ENCODE assay signal across 1 cellular context in genomic region chr22:31749636-31750364, GRCh38.
TF ChIP-seq lines count a peak whose summit lies in the region.

Gene PRR14L (minus strand): TSS chr22:31750132. CDS start chr22:31738860, 11,272 bp downstream.

TF ChIP-seq in K562, 482 proteins besides CTCF, POLR2A, EP300 and RAD21 (continued from another document and continues in another):
- TF ChIP-seq ARID4B (CRISPR knock-in tag; IDR thresholded peaks at IDR 0.05) (peak; percentile 69; the same call in 1 of the 2 replicates), SMAD4 (CRISPR knock-in tag; conservative IDR thresholded peaks at IDR 0.05) (peak; percentile 69), PHF20 (IDR thresholded peaks at IDR 0.05; ENCODE audit: partially characterized antibody) (peak; percentile 81), ZNF644 (tag; IDR thresholded peaks at IDR 0.05; ENCODE audit: low read depth) (no peak), MTA3 (IDR thresholded peaks at IDR 0.05; ENCODE audit: borderline replicate concordance) (peak; percentile 75; the same call in 1 of the 2 replicates), ZNF764 (CRISPR knock-in tag; IDR thresholded peaks at IDR 0.05; ENCODE audit: low read depth) (no peak), HBP1 (CRISPR knock-in tag; IDR thresholded peaks at IDR 0.05) (no peak), TAF9B (IDR thresholded peaks at IDR 0.05; ENCODE audit: partially characterized antibody) (peak; percentile 74), HMGN3 (IDR thresholded peaks at IDR 0.05; ENCODE audit: borderline replicate concordance, extremely low read depth, insufficient read length, low read depth, low read length) (peak; percentile 47), RBFOX2 (IDR thresholded peaks at IDR 0.05; ENCODE audit: low read depth, low read length) (peak; percentile 98), ZFP36 (IDR thresholded peaks at IDR 0.05; ENCODE audit: low read depth, low read length, partially characterized antibody) (no peak), SRF (CRISPR knock-in tag; IDR thresholded peaks at IDR 0.05) (no peak), NR3C1 (CRISPR knock-in tag; IDR thresholded peaks at IDR 0.05) (no peak), COPS2 (conservative IDR thresholded peaks at IDR 0.05) (no peak), SRSF7 (optimal IDR thresholded peaks at IDR 0.05; ENCODE audit: low read depth, low read length) (no peak), ZBTB2 (IDR thresholded peaks at IDR 0.05) (no peak), CCNT2 (IDR thresholded peaks at IDR 0.05; ENCODE audit: borderline replicate concordance, extremely low read depth, insufficient read length, low read depth, low read length) (peak; percentile 69), NFATC3 (IDR thresholded peaks at IDR 0.05) (no peak), KDM5B (IDR thresholded peaks at IDR 0.05; ENCODE audit: insufficient replicate concordance, low read depth, low read length) (peak; percentile 75), SIN3B (IDR thresholded peaks at IDR 0.05; ENCODE audit: low read depth) (peak; percentile 42; the same call in 1 of the 2 replicates), ELF1 (tag; IDR thresholded peaks at IDR 0.05) (peak; percentile 95), ERF (CRISPR knock-in tag; IDR thresholded peaks at IDR 0.05) (0 out of 2 replicates have a peak, but pooled peaks have one; percentile 21), CREB3L1 (IDR thresholded peaks at IDR 0.05; ENCODE audit: borderline replicate concordance, low read depth) (peak; percentile 80; the same call in 1 of the 2 replicates), RB1 (IDR thresholded peaks at IDR 0.05; ENCODE audit: low read depth) (peak; percentile 70), TSC22D4 (tag; IDR thresholded peaks at IDR 0.05) (no peak), VEZF1 (CRISPR knock-in tag; IDR thresholded peaks at IDR 0.05) (peak; percentile 89), SP2 (IDR thresholded peaks at IDR 0.05; ENCODE audit: extremely low read depth, low read depth, low read length, poor library complexity, severe bottlenecking) (peak; percentile 78), KAT2B (IDR thresholded peaks at IDR 0.05; ENCODE audit: low read depth, low read length) (peak; percentile 13), JUND (IDR thresholded peaks at IDR 0.05; ENCODE audit: borderline replicate concordance, low read depth, low read length) (peak; percentile 68; the same call in 1 of the 2 replicates), JUND (tag; IDR thresholded peaks at IDR 0.05; ENCODE audit: borderline replicate concordance, low read depth, low read length) (no peak), ZNF740 (CRISPR knock-in tag; IDR thresholded peaks at IDR 0.05) (no peak), ZNF740 (tag; IDR thresholded peaks at IDR 0.05) (no peak), DACH1 (IDR thresholded peaks at IDR 0.05; ENCODE audit: partially characterized antibody) (no peak)
- TF ChIP-seq, protein P1, sequence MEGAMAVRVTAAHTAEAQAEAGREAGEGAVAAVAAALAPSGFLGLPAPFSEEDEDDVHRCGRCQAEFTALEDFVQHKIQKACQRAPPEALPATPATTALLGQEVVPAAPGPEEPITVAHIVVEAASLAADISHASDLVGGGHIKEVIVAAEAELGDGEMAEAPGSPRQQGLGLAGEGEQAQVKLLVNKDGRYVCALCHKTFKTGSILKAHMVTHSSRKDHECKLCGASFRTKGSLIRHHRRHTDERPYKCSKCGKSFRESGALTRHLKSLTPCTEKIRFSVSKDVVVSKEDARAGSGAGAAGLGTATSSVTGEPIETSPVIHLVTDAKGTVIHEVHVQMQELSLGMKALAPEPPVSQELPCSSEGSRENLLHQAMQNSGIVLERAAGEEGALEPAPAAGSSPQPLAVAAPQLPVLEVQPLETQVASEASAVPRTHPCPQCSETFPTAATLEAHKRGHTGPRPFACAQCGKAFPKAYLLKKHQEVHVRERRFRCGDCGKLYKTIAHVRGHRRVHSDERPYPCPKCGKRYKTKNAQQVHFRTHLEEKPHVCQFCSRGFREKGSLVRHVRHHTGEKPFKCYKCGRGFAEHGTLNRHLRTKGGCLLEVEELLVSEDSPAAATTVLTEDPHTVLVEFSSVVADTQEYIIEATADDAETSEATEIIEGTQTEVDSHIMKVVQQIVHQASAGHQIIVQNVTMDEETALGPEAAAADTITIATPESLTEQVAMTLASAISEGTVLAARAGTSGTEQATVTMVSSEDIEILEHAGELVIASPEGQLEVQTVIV (CRISPR knock-in tag; IDR thresholded peaks at IDR 0.05; ENCODE audit: borderline replicate concordance) = no peak
- TF ChIP-seq, protein P2, sequence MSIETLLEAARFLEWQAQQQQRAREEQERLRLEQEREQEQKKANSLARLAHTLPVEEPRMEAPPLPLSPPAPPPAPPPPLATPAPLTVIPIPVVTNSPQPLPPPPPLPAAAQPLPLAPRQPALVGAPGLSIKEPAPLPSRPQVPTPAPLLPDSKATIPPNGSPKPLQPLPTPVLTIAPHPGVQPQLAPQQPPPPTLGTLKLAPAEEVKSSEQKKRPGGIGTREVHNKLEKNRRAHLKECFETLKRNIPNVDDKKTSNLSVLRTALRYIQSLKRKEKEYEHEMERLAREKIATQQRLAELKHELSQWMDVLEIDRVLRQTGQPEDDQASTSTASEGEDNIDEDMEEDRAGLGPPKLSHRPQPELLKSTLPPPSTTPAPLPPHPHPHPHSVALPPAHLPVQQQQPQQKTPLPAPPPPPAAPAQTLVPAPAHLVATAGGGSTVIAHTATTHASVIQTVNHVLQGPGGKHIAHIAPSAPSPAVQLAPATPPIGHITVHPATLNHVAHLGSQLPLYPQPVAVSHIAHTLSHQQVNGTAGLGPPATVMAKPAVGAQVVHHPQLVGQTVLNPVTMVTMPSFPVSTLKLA (conservative IDR thresholded peaks at IDR 0.05) = peak; percentile 66 to 84
- TF ChIP-seq, protein P3, sequence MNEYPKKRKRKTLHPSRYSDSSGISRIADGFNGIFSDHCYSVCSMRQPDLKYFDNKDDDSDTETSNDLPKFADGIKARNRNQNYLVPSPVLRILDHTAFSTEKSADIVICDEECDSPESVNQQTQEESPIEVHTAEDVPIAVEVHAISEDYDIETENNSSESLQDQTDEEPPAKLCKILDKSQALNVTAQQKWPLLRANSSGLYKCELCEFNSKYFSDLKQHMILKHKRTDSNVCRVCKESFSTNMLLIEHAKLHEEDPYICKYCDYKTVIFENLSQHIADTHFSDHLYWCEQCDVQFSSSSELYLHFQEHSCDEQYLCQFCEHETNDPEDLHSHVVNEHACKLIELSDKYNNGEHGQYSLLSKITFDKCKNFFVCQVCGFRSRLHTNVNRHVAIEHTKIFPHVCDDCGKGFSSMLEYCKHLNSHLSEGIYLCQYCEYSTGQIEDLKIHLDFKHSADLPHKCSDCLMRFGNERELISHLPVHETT (CRISPR knock-in tag; conservative IDR thresholded peaks at IDR 0.05 in 1 of 2, IDR thresholded peaks at IDR 0.05 in 1 of 2) = 0 out of 4 replicates have a peak, but pooled peaks of 1 of the 2 experiments have one; percentile 42
- TF ChIP-seq, protein P4, sequence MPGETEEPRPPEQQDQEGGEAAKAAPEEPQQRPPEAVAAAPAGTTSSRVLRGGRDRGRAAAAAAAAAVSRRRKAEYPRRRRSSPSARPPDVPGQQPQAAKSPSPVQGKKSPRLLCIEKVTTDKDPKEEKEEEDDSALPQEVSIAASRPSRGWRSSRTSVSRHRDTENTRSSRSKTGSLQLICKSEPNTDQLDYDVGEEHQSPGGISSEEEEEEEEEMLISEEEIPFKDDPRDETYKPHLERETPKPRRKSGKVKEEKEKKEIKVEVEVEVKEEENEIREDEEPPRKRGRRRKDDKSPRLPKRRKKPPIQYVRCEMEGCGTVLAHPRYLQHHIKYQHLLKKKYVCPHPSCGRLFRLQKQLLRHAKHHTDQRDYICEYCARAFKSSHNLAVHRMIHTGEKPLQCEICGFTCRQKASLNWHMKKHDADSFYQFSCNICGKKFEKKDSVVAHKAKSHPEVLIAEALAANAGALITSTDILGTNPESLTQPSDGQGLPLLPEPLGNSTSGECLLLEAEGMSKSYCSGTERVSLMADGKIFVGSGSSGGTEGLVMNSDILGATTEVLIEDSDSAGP (CRISPR knock-in tag; IDR thresholded peaks at IDR 0.05) = peak; percentile 94
- TF ChIP-seq, protein P5, sequence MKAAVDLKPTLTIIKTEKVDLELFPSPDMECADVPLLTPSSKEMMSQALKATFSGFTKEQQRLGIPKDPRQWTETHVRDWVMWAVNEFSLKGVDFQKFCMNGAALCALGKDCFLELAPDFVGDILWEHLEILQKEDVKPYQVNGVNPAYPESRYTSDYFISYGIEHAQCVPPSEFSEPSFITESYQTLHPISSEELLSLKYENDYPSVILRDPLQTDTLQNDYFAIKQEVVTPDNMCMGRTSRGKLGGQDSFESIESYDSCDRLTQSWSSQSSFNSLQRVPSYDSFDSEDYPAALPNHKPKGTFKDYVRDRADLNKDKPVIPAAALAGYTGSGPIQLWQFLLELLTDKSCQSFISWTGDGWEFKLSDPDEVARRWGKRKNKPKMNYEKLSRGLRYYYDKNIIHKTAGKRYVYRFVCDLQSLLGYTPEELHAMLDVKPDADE (conservative IDR thresholded peaks at IDR 0.05; ENCODE audit: control insufficient read depth, low read depth, low read length) = 0 out of 2 replicates have a peak, but pooled peaks have one; percentile 15
